Comparison of ENCODE assay signal across 21 cellular contexts in the genomic region with DNA sequence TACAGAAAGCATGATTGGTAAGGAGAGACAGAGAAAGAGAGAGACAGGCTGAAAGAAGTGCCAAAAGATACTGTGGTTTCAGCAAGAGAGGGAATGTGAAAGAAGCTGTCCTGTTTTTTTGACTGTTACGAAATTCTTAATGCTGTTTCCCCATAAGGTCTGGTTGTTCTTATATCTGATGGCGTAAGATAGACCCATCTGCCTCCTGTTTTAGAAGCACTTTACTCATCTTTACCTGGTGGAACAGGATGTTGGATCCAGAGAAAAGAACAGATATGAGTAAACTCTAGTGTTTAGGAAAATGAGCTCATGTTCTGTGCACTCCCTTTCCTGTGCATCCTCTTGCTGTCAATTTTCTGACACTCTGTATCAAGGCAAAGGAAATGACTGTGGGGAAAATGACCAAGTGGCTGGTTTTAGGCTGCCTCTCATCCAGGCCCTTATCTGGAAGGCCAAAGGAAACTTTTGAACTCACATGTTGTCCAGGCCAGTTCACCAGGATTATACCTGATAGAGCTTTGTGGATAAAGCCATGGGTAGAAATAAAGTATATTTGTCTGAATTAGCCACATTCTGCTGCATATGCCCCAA.
"Had no signal": no experiment of that assay in that cellular context is flagged by ENCODE, and none has a peak within 500 bp of the region (broad histone marks: within the 10 kb centered on the region; RNA-seq: fewer than 3 reads in every experiment).

No MANE protein-coding gene starts in this region.

- H3K27me3 Mint-ChIP-seq: activated CD4-positive, alpha-beta memory T cell treated with anti-CD3 and anti-CD28 coated beads, Interleukin-2, amount 10 ng/mL, durations not matched to agents 7 days and 5 days; activated CD4-positive, alpha-beta T cell treated with anti-CD3 and anti-CD28 coated beads for 36 hours; activated naive CD4-positive, alpha-beta T cell treated with anti-CD3 and anti-CD28 coated beads, Interleukin-2, amount 50 U/mL, for 24 hours; central memory CD8-positive, alpha-beta T cell; progenitor cell of endocrine pancreas; stimulated activated naive CD8-positive, alpha-beta T cell treated with anti-CD3 and anti-CD28 coated beads, Interleukin-15, Interleukin-2, amounts not matched to agents 100 ng/mL and 50 ng/mL, for 24 hours had no signal

- H3K4me3 Mint-ChIP-seq: activated CD4-positive, alpha-beta memory T cell treated with anti-CD3 and anti-CD28 coated beads, Interleukin-2, amount 10 ng/mL, durations not matched to agents 7 days and 5 days; activated CD4-positive, alpha-beta T cell treated with anti-CD3 and anti-CD28 coated beads for 36 hours; activated naive CD4-positive, alpha-beta T cell treated with anti-CD3 and anti-CD28 coated beads, Interleukin-2, amount 50 U/mL, for 24 hours; activated T-cell treated with anti-CD3 and anti-CD28 coated beads, Interleukin-2, amount 50 U/mL, for 24 hours; central memory CD8-positive, alpha-beta T cell; mesothelial cell of epicardium; nephron progenitor cell; stimulated activated naive CD8-positive, alpha-beta T cell treated with anti-CD3 and anti-CD28 coated beads, Interleukin-15, Interleukin-2, amounts not matched to agents 100 ng/mL and 50 ng/mL, for 24 hours; T-helper 2 cell treated with Interferon-gamma antibody and Interleukin-4, amounts not matched to agents 5 μg/mL and 100 μg/mL, for 36 hours had no signal

- DNase-seq: activated CD4-positive, alpha-beta memory T cell treated with anti-CD3 and anti-CD28 coated beads, Interleukin-2, amount 10 ng/mL, durations not matched to agents 7 days and 5 days; activated CD4-positive, alpha-beta T cell treated with anti-CD3 and anti-CD28 coated beads for 36 hours; activated effector memory CD4-positive, alpha-beta T cell treated with anti-CD3 and anti-CD28 coated beads, Interleukin-2, amount 50 U/mL, for 16 hours; activated T-cell treated with anti-CD3 and anti-CD28 coated beads, Interleukin-2, amount 50 U/mL, for 24 hours; cortex of kidney; effector CD4-positive, alpha-beta T cell; esophagus squamous epithelium; foreskin melanocyte; nephron progenitor cell; occipital lobe; right cardiac atrium; testis; upper lobe of right lung; WERI-Rb-1 had no signal

- H3K4me3 ChIP-seq: esophagus squamous epithelium, skin epidermis, testis, upper lobe of right lung had no signal

- H3K9me3 ChIP-seq: esophagus squamous epithelium, testis, upper lobe of right lung had no signal

- H3K36me3 ChIP-seq: esophagus squamous epithelium, upper lobe of right lung, WERI-Rb-1 had no signal

- H3K36me3 Mint-ChIP-seq: activated naive CD4-positive, alpha-beta T cell treated with anti-CD3 and anti-CD28 coated beads, Interleukin-2, amount 50 U/mL, for 24 hours; mesothelial cell of epicardium had no signal

- H3K4me1 Mint-ChIP-seq: activated CD4-positive, alpha-beta memory T cell treated with anti-CD3 and anti-CD28 coated beads, Interleukin-2, amount 10 ng/mL, durations not matched to agents 7 days and 5 days; activated CD4-positive, alpha-beta T cell treated with anti-CD3 and anti-CD28 coated beads for 36 hours; activated naive CD4-positive, alpha-beta T cell treated with anti-CD3 and anti-CD28 coated beads, Interleukin-2, amount 50 U/mL, for 24 hours; central memory CD8-positive, alpha-beta T cell; mesothelial cell of epicardium; nephron progenitor cell had no signal

- H3K4me1 ChIP-seq: esophagus squamous epithelium, testis, upper lobe of right lung had no signal

- H3K27ac Mint-ChIP-seq: activated CD4-positive, alpha-beta memory T cell treated with anti-CD3 and anti-CD28 coated beads, Interleukin-2, amount 10 ng/mL, durations not matched to agents 7 days and 5 days; activated CD4-positive, alpha-beta T cell treated with anti-CD3 and anti-CD28 coated beads for 36 hours; activated naive CD4-positive, alpha-beta T cell treated with anti-CD3 and anti-CD28 coated beads, Interleukin-2, amount 50 U/mL, for 24 hours; activated T-cell treated with anti-CD3 and anti-CD28 coated beads, Interleukin-2, amount 50 U/mL, for 24 hours; mesothelial cell of epicardium; nephron progenitor cell; progenitor cell of endocrine pancreas; stimulated activated naive CD8-positive, alpha-beta T cell treated with anti-CD3 and anti-CD28 coated beads, Interleukin-15, Interleukin-2, amounts not matched to agents 100 ng/mL and 50 ng/mL, for 24 hours; T-helper 2 cell treated with Interferon-gamma antibody and Interleukin-4, amounts not matched to agents 5 μg/mL and 100 μg/mL, for 36 hours had no signal

- H3K27me3 ChIP-seq: esophagus squamous epithelium, testis, upper lobe of right lung had no signal

- H3K9me3 Mint-ChIP-seq: activated naive CD4-positive, alpha-beta T cell treated with anti-CD3 and anti-CD28 coated beads, Interleukin-2, amount 50 U/mL, for 24 hours; activated T-cell treated with anti-CD3 and anti-CD28 coated beads, Interleukin-2, amount 50 U/mL, for 24 hours had no signal

- H3K27ac ChIP-seq: esophagus squamous epithelium, skin epidermis, testis, upper lobe of right lung, WERI-Rb-1 had no signal
